ENCODE assay signal across 1 cellular context in genomic region chr3:34017757-34018156, GRCh38.
TF ChIP-seq lines count a peak whose summit lies in the region.

No MANE protein-coding gene starts in this region.

TF ChIP-seq in IMR-90, 13 proteins besides CTCF, POLR2A, EP300 and RAD21:
- TF ChIP-seq CHD1 (IDR thresholded peaks at IDR 0.05; ENCODE audit: low read depth, low read length) (no peak), BHLHE40 (IDR thresholded peaks at IDR 0.05; ENCODE audit: low read depth, low read length) (no peak), RCOR1 (IDR thresholded peaks at IDR 0.05; ENCODE audit: insufficient replicate concordance, low read length) (no peak), FOS (IDR thresholded peaks at IDR 0.05; ENCODE audit: low read depth, low read length) (no peak), RFX5 (IDR thresholded peaks at IDR 0.05; ENCODE audit: low read depth, low read length) (no peak)
- TF ChIP-seq, protein P1, sequence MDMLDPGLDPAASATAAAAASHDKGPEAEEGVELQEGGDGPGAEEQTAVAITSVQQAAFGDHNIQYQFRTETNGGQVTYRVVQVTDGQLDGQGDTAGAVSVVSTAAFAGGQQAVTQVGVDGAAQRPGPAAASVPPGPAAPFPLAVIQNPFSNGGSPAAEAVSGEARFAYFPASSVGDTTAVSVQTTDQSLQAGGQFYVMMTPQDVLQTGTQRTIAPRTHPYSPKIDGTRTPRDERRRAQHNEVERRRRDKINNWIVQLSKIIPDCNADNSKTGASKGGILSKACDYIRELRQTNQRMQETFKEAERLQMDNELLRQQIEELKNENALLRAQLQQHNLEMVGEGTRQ (IDR thresholded peaks at IDR 0.05; ENCODE audit: low read depth, low read length) = no peak
